In genomic region chr3:21094686-21095085, GRCh38 we compare ENCODE assay signal across 22 cellular contexts.
"Had no signal": no experiment of that assay in that cellular context is flagged by ENCODE, and none has a peak within 500 bp of the region (broad histone marks: within the 10 kb centered on the region; RNA-seq: fewer than 3 reads in every experiment).

No MANE protein-coding gene starts in this region.

- H3K9me3 ChIP-seq: colonic mucosa, esophagus muscularis mucosa, esophagus squamous epithelium, gastrocnemius medialis, heart left ventricle had no signal

- H3K27ac ChIP-seq: colonic mucosa, coronary artery, dorsolateral prefrontal cortex, epithelial cell of prostate, esophagus muscularis mucosa, esophagus squamous epithelium, foreskin keratinocyte, gastrocnemius medialis, gastroesophageal sphincter, heart left ventricle, heart right ventricle had no signal

- H3K27me3 ChIP-seq: colonic mucosa, dorsolateral prefrontal cortex, esophagus muscularis mucosa, esophagus squamous epithelium, foreskin keratinocyte, gastrocnemius medialis, gastroesophageal sphincter, heart left ventricle, heart right ventricle had no signal

- DNase-seq: colonic mucosa; cortex of kidney; dermis blood vessel endothelial cell; dorsolateral prefrontal cortex; effector CD4-positive, alpha-beta T cell; effector CD8-positive, alpha-beta T cell; effector memory CD4-positive, alpha-beta T cell; effector memory CD8-positive, alpha-beta T cell; endodermal cell; erythroblast; esophagus squamous epithelium; foreskin fibroblast; foreskin keratinocyte; foreskin melanocyte; gastrocnemius medialis; glutamatergic neuron; heart left ventricle; heart right ventricle had no signal

- H3K4me1 ChIP-seq: colonic mucosa, esophagus muscularis mucosa, esophagus squamous epithelium, foreskin keratinocyte, gastrocnemius medialis, gastroesophageal sphincter, heart left ventricle, heart right ventricle had no signal

- H3K36me3 ChIP-seq: colonic mucosa, esophagus muscularis mucosa, esophagus squamous epithelium, gastrocnemius medialis, gastroesophageal sphincter, heart left ventricle, heart right ventricle had no signal

- H3K4me3 ChIP-seq: colonic mucosa, coronary artery, dorsolateral prefrontal cortex, esophagus muscularis mucosa, esophagus squamous epithelium, gastrocnemius medialis, gastroesophageal sphincter, heart left ventricle, heart right ventricle had no signal
